ENCODE assay signal across 13 cellular contexts in genomic region chr5:90093931-90094485, GRCh38.
"Had no signal": no experiment of that assay in that cellular context is flagged by ENCODE, and none has a peak within 500 bp of the region (broad histone marks: within the 10 kb centered on the region; RNA-seq: fewer than 3 reads in every experiment).

No MANE protein-coding gene starts in this region.

- H3K27me3 Mint-ChIP-seq: brain; stimulated activated naive CD8-positive, alpha-beta T cell treated with anti-CD3 and anti-CD28 coated beads, Interleukin-15, Interleukin-2, amounts not matched to agents 100 ng/mL and 50 ng/mL, for 24 hours had no signal

- DNase-seq: activated CD4-positive, alpha-beta T cell treated with anti-CD3 and anti-CD28 coated beads, Interleukin-2, amount 50 U/mL, for 1 hour; activated effector memory CD4-positive, alpha-beta T cell treated with Interleukin-2 at 50 U/mL for 16 hours; activated T-cell treated with anti-CD3 and anti-CD28 coated beads for 4 hours; amygdala; left colon; nephron progenitor cell; stimulated activated CD4-positive, alpha-beta T cell treated with anti-CD3 and anti-CD28 coated beads, Interleukin-4, amount 100 ng/mL, for 1 hour; stimulated activated CD8-positive, alpha-beta memory T cell treated with anti-CD3 and anti-CD28 coated beads, Interleukin-4, amount 100 ng/mL, for 48 hours; T-helper 2 cell had no signal

- H3K36me3 Mint-ChIP-seq: activated naive CD4-positive, alpha-beta T cell treated with anti-CD3 and anti-CD28 coated beads, Interleukin-2, amount 50 U/mL, for 24 hours; brain; memory B cell had no signal

- H3K4me1 Mint-ChIP-seq: activated naive CD4-positive, alpha-beta T cell treated with anti-CD3 and anti-CD28 coated beads, Interleukin-2, amount 50 U/mL, for 24 hours; brain; memory B cell; nephron progenitor cell had no signal

- H3K4me3 Mint-ChIP-seq: activated naive CD4-positive, alpha-beta T cell treated with anti-CD3 and anti-CD28 coated beads, Interleukin-2, amount 50 U/mL, for 24 hours; brain; memory B cell; nephron progenitor cell; stimulated activated naive CD8-positive, alpha-beta T cell treated with anti-CD3 and anti-CD28 coated beads, Interleukin-15, Interleukin-2, amounts not matched to agents 100 ng/mL and 50 ng/mL, for 24 hours had no signal

- H3K27ac Mint-ChIP-seq: activated naive CD4-positive, alpha-beta T cell treated with anti-CD3 and anti-CD28 coated beads, Interleukin-2, amount 50 U/mL, for 24 hours; brain; memory B cell; nephron progenitor cell; stimulated activated naive CD8-positive, alpha-beta T cell treated with anti-CD3 and anti-CD28 coated beads, Interleukin-15, Interleukin-2, amounts not matched to agents 100 ng/mL and 50 ng/mL, for 24 hours had no signal
